7 cellular contexts compared by ENCODE assay signal in the genomic region with DNA sequence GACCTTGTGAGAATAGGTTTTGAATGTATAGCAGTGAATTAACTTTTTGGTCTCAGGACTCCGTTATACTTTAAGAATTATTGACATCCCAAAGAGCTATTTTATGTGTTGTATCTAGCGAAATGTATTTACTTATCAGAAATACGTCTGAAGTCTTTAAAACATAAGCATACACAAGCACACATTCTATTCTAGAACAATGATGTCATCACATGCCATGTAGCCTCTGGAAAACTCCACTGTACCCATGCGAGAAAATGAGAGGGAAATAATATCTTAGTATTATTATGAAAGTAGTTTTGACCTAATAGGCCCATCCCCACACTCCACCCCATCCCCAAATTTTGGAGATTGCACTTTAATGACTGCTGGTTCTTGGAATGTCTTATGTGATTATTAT. TPM values are rescaled to one million over a fixed set of nuclear protein-coding genes. Genes with fewer than 3 reads are reported as not detected.
A peak's percentile ranks its signal among the peaks of the same experiment; 100 is the strongest.
DNase-seq lines count a peak whose midpoint lies in the region; ATAC-seq and TF ChIP-seq lines count a peak whose summit lies in the region.

No MANE protein-coding gene starts in this region.

- TF ChIP-seq CTCF in right atrium auricular region (IDR thresholded peaks at IDR 0.05) = no peak

- peaks cover 61% of the 10 kb centered on the region for H3K36me3 Mint-ChIP-seq in activated T-helper 17 cell treated with anti-CD3 and anti-CD28 coated beads, Interleukin-2, amount 50 U/mL, for 72 hours (ENCODE audit: low read depth)
- peaks cover 43% of the 10 kb centered on the region for H3K36me3 Mint-ChIP-seq in stimulated activated memory B cell treated with anti-CD40 and anti-IgM and Interleukin-4, amounts not matched to agents 10 μg/mL and 1 μg/mL and 100 μg/mL, for 72 hours

- H3K9me3 Mint-ChIP-seq in activated T-helper 17 cell treated with anti-CD3 and anti-CD28 coated beads, Interleukin-2, amount 50 U/mL, for 72 hours = no peaks in the 10 kb centered on the region
- H3K9me3 Mint-ChIP-seq in stimulated activated memory B cell treated with anti-CD40 and anti-IgM and Interleukin-4, amounts not matched to agents 10 μg/mL and 1 μg/mL and 100 μg/mL, for 72 hours = no peaks in the 10 kb centered on the region

- H3K27me3 ChIP-seq in HUES6 (ENCODE audit: control insufficient read depth, insufficient read depth, low read length) (peaks cover 12% of the 10 kb centered on the region), right atrium auricular region (no peaks in the 10 kb centered on the region)

- DNase-seq in right atrium auricular region (ENCODE audit: low spot score) = no peak
- no peak for DNase-seq in mucosa of gallbladder (ENCODE audit: low spot score)
- DNase-seq in NCI-H69 (lab: John Stamatoyannopoulos, UW) = no peak
- DNase-seq in HuH-7.5 (ENCODE audit: low spot score) = no peak

- H3K4me3 ChIP-seq in HUES6 (ENCODE audit: low read depth, low read length) (peak overlapping the region; percentile 98), right atrium auricular region (peak overlapping the region; percentile 70 to 84)

- no peaks in the 10 kb centered on the region for H3K27me3 Mint-ChIP-seq in activated T-helper 17 cell treated with anti-CD3 and anti-CD28 coated beads, Interleukin-2, amount 50 U/mL, for 72 hours
- H3K27me3 Mint-ChIP-seq in stimulated activated memory B cell treated with anti-CD40 and anti-IgM and Interleukin-4, amounts not matched to agents 10 μg/mL and 1 μg/mL and 100 μg/mL, for 72 hours = no peaks in the 10 kb centered on the region

- H3K27ac ChIP-seq in HUES6 (ENCODE audit: low read depth, low read length) (no peak overlapping the region), right atrium auricular region (peak overlapping the region; percentile 93 to 97)

- no peak overlapping the region for H3K9ac ChIP-seq in HUES6 (ENCODE audit: low read length)

- H3K4me3 Mint-ChIP-seq in activated T-helper 17 cell treated with anti-CD3 and anti-CD28 coated beads, Interleukin-2, amount 50 U/mL, for 72 hours = peak overlapping the region; percentile 95
- no peak overlapping the region for H3K4me3 Mint-ChIP-seq in stimulated activated memory B cell treated with anti-CD40 and anti-IgM and Interleukin-4, amounts not matched to agents 10 μg/mL and 1 μg/mL and 100 μg/mL, for 72 hours

- H3K4me1 Mint-ChIP-seq in activated T-helper 17 cell treated with anti-CD3 and anti-CD28 coated beads, Interleukin-2, amount 50 U/mL, for 72 hours = peaks cover 55% of the 10 kb centered on the region
- peaks cover 52% of the 10 kb centered on the region for H3K4me1 Mint-ChIP-seq in stimulated activated memory B cell treated with anti-CD40 and anti-IgM and Interleukin-4, amounts not matched to agents 10 μg/mL and 1 μg/mL and 100 μg/mL, for 72 hours

- H3K27ac Mint-ChIP-seq in activated T-helper 17 cell treated with anti-CD3 and anti-CD28 coated beads, Interleukin-2, amount 50 U/mL, for 72 hours = peak overlapping the region; percentile 92
- peak overlapping the region; percentile 82 for H3K27ac Mint-ChIP-seq in stimulated activated memory B cell treated with anti-CD40 and anti-IgM and Interleukin-4, amounts not matched to agents 10 μg/mL and 1 μg/mL and 100 μg/mL, for 72 hours

- H3K9me3 ChIP-seq in HUES6 (ENCODE audit: control insufficient read depth, insufficient read depth, low read depth, low read length) (0 out of 2 replicates have a peak, but pooled peaks cover 3% of the 10 kb centered on the region), right atrium auricular region (no peaks in the 10 kb centered on the region)

- ATAC-seq in activated T-helper 17 cell treated with anti-CD3 and anti-CD28 coated beads, Interleukin-2, amount 50 U/mL, for 72 hours (replicated peaks) = no peak
- ATAC-seq in stimulated activated memory B cell treated with anti-CD40 and anti-IgM and Interleukin-4, amounts not matched to agents 10 μg/mL and 1 μg/mL and 100 μg/mL, for 72 hours = no peak

- H3K4me1 ChIP-seq in HUES6 (ENCODE audit: control insufficient read depth, insufficient read depth, low read length) (peaks cover 11% of the 10 kb centered on the region), right atrium auricular region (peaks cover 0 to 28% of the 10 kb centered on the region in 2 donors)

- H3K36me3 ChIP-seq in HUES6 (ENCODE audit: control insufficient read depth, insufficient read depth, low read length) (peaks cover 42% of the 10 kb centered on the region), right atrium auricular region (peaks cover 40% of the 10 kb centered on the region)

RNA-seq across cellular contexts. Expression of gene POLR2M, which starts 1.5 kb away (rescaled TPM):
- 10 to 100 TPM; 68.1 to 69.7 TPM for total RNA-seq in activated T-helper 17 cell treated with anti-CD3 and anti-CD28 coated beads, Interleukin-2, amount 50 U/mL, for 72 hours
- total RNA-seq in right atrium auricular region (10 to 100 TPM; 68.0 to 97.5 TPM), mucosa of gallbladder (95.9 TPM)
